Comparison of ENCODE assay signal across 17 cellular contexts in genomic region chr6:90790696-90791095, GRCh38.
DNase-seq lines count a peak whose midpoint lies in the region; ATAC-seq and TF ChIP-seq lines count a peak whose summit lies in the region.
"Had no signal": no experiment of that assay in that cellular context is flagged by ENCODE, and none has a peak within 500 bp of the region (broad histone marks: within the 10 kb centered on the region; RNA-seq: fewer than 3 reads in every experiment).

No MANE protein-coding gene starts in this region.

- H3K4me1 ChIP-seq in GM23248 (ENCODE audit: insufficient read depth), result peaks cover 20% of the 10 kb centered on the region
- H3K4me1 ChIP-seq in SK-N-SH (ENCODE audit: control insufficient read depth in 1 of 2, insufficient read depth in 2 of 2, low read depth in 1 of 2, low read length in 1 of 2), result peaks cover 0 to 8% of the 10 kb centered on the region in 2 experiments; a peak in 2 of 4 replicates
- H3K4me1 ChIP-seq in skeletal muscle satellite cell (ENCODE audit: control insufficient read depth, insufficient read depth, low read length), result peaks cover 17% of the 10 kb centered on the region
- H3K4me1 ChIP-seq in BE2C, result no peaks in the 10 kb centered on the region
- H3K4me1 ChIP-seq: left ventricle myocardium inferior, thyroid gland had no signal

- no peaks in the 10 kb centered on the region for H4K20me1 ChIP-seq in GM23248 (ENCODE audit: insufficient read depth)
- no peaks in the 10 kb centered on the region for H4K20me1 ChIP-seq in SK-N-SH (ENCODE audit: insufficient read depth)

- H3K4me2 ChIP-seq in GM23248 (ENCODE audit: unreplicated experiment) (peak overlapping the region; percentile 65), SK-N-SH (peak overlapping the region; percentile 42), skeletal muscle satellite cell (ENCODE audit: low read length) (peak overlapping the region; percentile 54)

- H3K9ac ChIP-seq in GM23248 (peak overlapping the region; percentile 61), SK-N-SH (peak overlapping the region; percentile 35; the same call in 1 of the 2 replicates), skeletal muscle satellite cell (ENCODE audit: low read depth, low read length) (peak overlapping the region; percentile 45)

- CTCF ChIA-PET in SK-N-SH (lab: Yijun Ruan, JAX), result no interaction called here

- POLR2A ChIA-PET in SK-N-SH (lab: Yijun Ruan, JAX), result no interaction called here

- H3K9me2 ChIP-seq in GM23248 (ENCODE audit: insufficient read depth), result no peaks in the 10 kb centered on the region
- H3K9me2 ChIP-seq in SK-N-SH, result no peaks in the 10 kb centered on the region; the same call in 1 of the 2 replicates

- TF ChIP-seq CTCF in SK-N-SH (IDR thresholded peaks at IDR 0.05), result no peak
- TF ChIP-seq CTCF in fibroblast of pulmonary artery (IDR thresholded peaks at IDR 0.05; ENCODE audit: low read length, missing control alignments), result no peak
- no peak for TF ChIP-seq CTCF in BE2C (IDR thresholded peaks at IDR 0.05; ENCODE audit: low read depth, low read length)

- H3K9me3 ChIP-seq in GM23248 (ENCODE audit: low read depth) (no peaks in the 10 kb centered on the region), SK-N-SH (no peaks in the 10 kb centered on the region), skeletal muscle satellite cell (replicated peaks; ENCODE audit: low read length) (no peaks in the 10 kb centered on the region), BE2C (no peaks in the 10 kb centered on the region)
- H3K9me3 ChIP-seq: left ventricle myocardium inferior, thyroid gland had no signal

- H3K36me3 ChIP-seq in GM23248 (ENCODE audit: low read depth) (no peaks in the 10 kb centered on the region), SK-N-SH (replicated peaks in 1 of 2; ENCODE audit: control insufficient read depth in 1 of 2, insufficient read depth in 2 of 2, low read length in 1 of 2) (no peaks in the 10 kb centered on the region), skeletal muscle satellite cell (ENCODE audit: insufficient read depth, low read length) (no peaks in the 10 kb centered on the region), BE2C (no peaks in the 10 kb centered on the region)
- H3K36me3 ChIP-seq: left ventricle myocardium inferior, thyroid gland had no signal

- H3F3A ChIP-seq in GM23248 (ENCODE audit: insufficient read depth) (peaks cover 19% of the 10 kb centered on the region), SK-N-SH (replicated peaks; ENCODE audit: insufficient read depth) (peaks cover 14% of the 10 kb centered on the region)

- WGBS in GM23248 (ENCODE audit: low coverage in 1 of 2, low lambda C conversion rate in 2 of 2, missing lambda C conversion rate in 2 of 2), 2 experiments, result 20 to 21% methylated on average over 2 of the region's 2 CpGs
- WGBS in SK-N-SH (ENCODE audit: low lambda C conversion rate), result 20% methylated on average over 2 of the region's 2 CpGs

- no peaks in the 10 kb centered on the region for H3K27me3 ChIP-seq in GM23248 (replicated peaks; ENCODE audit: insufficient read depth)
- no peaks in the 10 kb centered on the region for H3K27me3 ChIP-seq in SK-N-SH (ENCODE audit: insufficient read depth)
- no peaks in the 10 kb centered on the region for H3K27me3 ChIP-seq in skeletal muscle satellite cell (ENCODE audit: control insufficient read depth, insufficient read depth, low read length)
- H3K27me3 ChIP-seq in BE2C, result no peaks in the 10 kb centered on the region
- H3K27me3 ChIP-seq: thyroid gland had no signal

- H2AFZ ChIP-seq in GM23248 (peak overlapping the region; percentile 91), SK-N-SH (ENCODE audit: low read depth) (peak overlapping the region; percentile 93)

- TF ChIP-seq RAD21 in SK-N-SH (IDR thresholded peaks at IDR 0.05; ENCODE audit: low read length), result no peak

- H3K27ac ChIP-seq in GM23248 (peak overlapping the region; percentile 80), SK-N-SH (ENCODE audit: low read depth in 2 of 2, low read length in 1 of 2) (peak overlapping the region; percentile 14 to 82; a peak in 3 of 4 replicates)
- H3K27ac ChIP-seq: left ventricle myocardium inferior, thyroid gland had no signal

- H3K4me3 ChIP-seq in GM23248, result 0 out of 2 replicates have a peak overlapping the region, but pooled peaks have one; percentile 20
- no peak overlapping the region for H3K4me3 ChIP-seq in SK-N-SH (ENCODE audit: low read depth in 2 of 2, low read length in 1 of 2)
- H3K4me3 ChIP-seq in fibroblast of pulmonary artery (replicated peaks; ENCODE audit: low read depth, low read length), result no peak overlapping the region
- H3K4me3 ChIP-seq in skeletal muscle satellite cell (ENCODE audit: low read length), result no peak overlapping the region
- H3K4me3 ChIP-seq in BE2C (ENCODE audit: low read depth, low read length), result no peak overlapping the region
- H3K4me3 ChIP-seq: left ventricle myocardium inferior, thyroid gland had no signal

- no peak for TF ChIP-seq EP300 in SK-N-SH (IDR thresholded peaks at IDR 0.05; ENCODE audit: borderline replicate concordance in 1 of 2, low read depth in 1 of 2, low read length in 1 of 2)

- ATAC-seq in GM21529 (IDR thresholded peaks at IDR 0.05; ENCODE audit: unreplicated experiment) (no peak), HG03354 (IDR thresholded peaks at IDR 0.05; ENCODE audit: poor library complexity, severe bottlenecking, unreplicated experiment) (no peak)
- ATAC-seq: activated CD8-positive, alpha-beta memory T cell treated with anti-CD3 and anti-CD28 coated beads, Interleukin-2, amount 10 ng/mL, durations not matched to agents 7 days and 5 days; natural killer cell had no signal

- peak; percentile 87 for DNase-seq in GM23248
- DNase-seq in SK-N-SH, result no peak
- peak; percentile 42 for DNase-seq in fibroblast of pulmonary artery (ENCODE audit: low read depth)
- DNase-seq in BE2C, result no peak
- DNase-seq: activated B cell treated with CpG ODN at 0.5 μM for 24 hours; activated CD8-positive, alpha-beta memory T cell treated with anti-CD3 and anti-CD28 coated beads, Interleukin-2, amount 10 ng/mL, durations not matched to agents 7 days and 5 days; hippocampal formation; KG1; left ventricle myocardium inferior; natural killer cell; NCI-H1436 treated with DMSO at 0.1 percent for 48 hours; stimulated activated CD4-positive, alpha-beta T cell treated with anti-CD3 and anti-CD28 coated beads, Interleukin-2, amount 100 ng/mL, for 24 hours; stimulated activated CD8-positive, alpha-beta memory T cell treated with anti-CD3 and anti-CD28 coated beads, Interleukin-4, amount 100 ng/mL, for 48 hours; thyroid gland had no signal

- in situ Hi-C loops in GM23248 (cut with MboI), result no loop called here

- H3K79me2 ChIP-seq in GM23248 (ENCODE audit: insufficient read depth), result no peaks in the 10 kb centered on the region
- H3K79me2 ChIP-seq in SK-N-SH (ENCODE audit: insufficient read depth), result no peaks in the 10 kb centered on the region

TF ChIP-seq in SK-N-SH, 30 proteins besides CTCF, POLR2A, EP300 and RAD21:
- TF ChIP-seq NFIC (IDR thresholded peaks at IDR 0.05; ENCODE audit: borderline replicate concordance) (no peak), RCOR1 (IDR thresholded peaks at IDR 0.05; ENCODE audit: low read length) (no peak), TCF12 (IDR thresholded peaks at IDR 0.05) (0 out of 2 replicates have a peak, but pooled peaks have one; percentile 13), FOSL2 (IDR thresholded peaks at IDR 0.05; ENCODE audit: borderline replicate concordance, low read depth) (peak; percentile 29; the same call in 1 of the 2 replicates), USF1 (IDR thresholded peaks at IDR 0.05; ENCODE audit: borderline replicate concordance, low read depth) (no peak), FOXM1 (IDR thresholded peaks at IDR 0.05; ENCODE audit: low read depth) (no peak), SMC3 (IDR thresholded peaks at IDR 0.05; ENCODE audit: low read depth, low read length) (no peak), JUND (IDR thresholded peaks at IDR 0.05) (peak; percentile 33; the same call in 1 of the 2 replicates), PBX3 (IDR thresholded peaks at IDR 0.05) (peak; percentile 13; the same call in 1 of the 2 replicates)

Comparison
In these comparisons a context has a peak if more than half of its experiments do, and no peak if none do; other contexts are left out.
1. DNase-seq: peak in GM23248 (single experiment) and fibroblast of pulmonary artery (single experiment); none in SK-N-SH (single experiment) and BE2C (single experiment).
2. Peak in every context shown above with its lines, with median percentiles within 50 percentile points of each other: H3K4me2 ChIP-seq and H3K9ac ChIP-seq.